ENCODE assay signal across 8 cellular contexts in the genomic region with DNA sequence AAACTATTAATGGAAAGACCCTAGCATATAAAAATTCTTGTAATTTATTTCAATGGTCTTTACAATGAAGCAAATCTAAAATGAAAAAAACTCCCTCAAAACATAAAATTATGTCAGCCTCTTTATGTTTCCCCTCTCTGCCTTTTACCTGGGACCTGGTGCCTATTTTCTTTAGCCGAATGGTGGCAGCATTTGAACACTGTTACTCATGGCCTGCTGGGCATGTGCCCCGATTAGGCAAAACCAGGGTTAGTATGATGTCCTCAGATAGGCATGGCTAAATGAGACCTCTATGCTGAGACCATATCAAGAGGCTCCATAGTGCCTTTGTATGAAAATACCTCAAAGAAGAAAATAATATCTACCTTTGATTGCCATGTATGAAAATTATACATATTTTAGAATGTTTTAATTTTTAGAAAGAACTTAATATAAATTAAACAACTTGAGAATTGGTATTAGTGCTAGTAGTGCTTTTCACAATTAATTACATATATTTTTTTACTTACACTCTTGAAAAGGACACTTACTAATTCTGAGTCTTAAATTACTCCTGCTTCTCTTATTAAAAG. TPM values are rescaled to one million over a fixed set of nuclear protein-coding genes. Genes with fewer than 3 reads are reported as not detected.
DNase-seq lines count a peak whose midpoint lies in the region; ATAC-seq, FAIRE-seq and TF ChIP-seq lines count a peak whose summit lies in the region.

No MANE protein-coding gene starts in this region.

- no peak overlapping the region for H2AFZ ChIP-seq in astrocyte (ENCODE audit: low read depth, low read length)

- no peaks in the 10 kb centered on the region for H3K27me3 ChIP-seq in cardiac muscle cell
- H3K27me3 ChIP-seq in right atrium auricular region = no peaks in the 10 kb centered on the region
- no peaks in the 10 kb centered on the region for H3K27me3 ChIP-seq in astrocyte (ENCODE audit: insufficient read depth, low read length)

- H4K20me1 ChIP-seq in astrocyte (ENCODE audit: insufficient read depth, low read length) = no peaks in the 10 kb centered on the region

- H3K4me3 Mint-ChIP-seq in astrocyte (ENCODE audit: unreplicated experiment) = no peak overlapping the region

- H3K27ac Mint-ChIP-seq in astrocyte (ENCODE audit: unreplicated experiment) = no peak overlapping the region

- no peaks in the 10 kb centered on the region for H3K79me2 ChIP-seq in astrocyte (ENCODE audit: insufficient read depth, low read length)

- H3K4me1 Mint-ChIP-seq in astrocyte (ENCODE audit: low read depth, unreplicated experiment) = peaks cover 5% of the 10 kb centered on the region

- DNase-seq in cardiac muscle cell (ENCODE audit: low read depth in 1 of 2, low spot score in 1 of 2) (peak; percentile 39 to 59), right atrium auricular region (ENCODE audit: low spot score) (no peak), NCI-H2171 treated with DMSO at 0.1 percent for 48 hours (lab: John Stamatoyannopoulos, UW) (peak; percentile 38), astrocyte (ENCODE audit: low read depth) (peak; percentile 23), myocyte (ENCODE audit: low read depth) (peak; percentile 68), MV-4-11 (lab: John Stamatoyannopoulos, UW) (no peak)

- H3K4me3 ChIP-seq in cardiac muscle cell = no peak overlapping the region
- no peak overlapping the region for H3K4me3 ChIP-seq in right atrium auricular region
- H3K4me3 ChIP-seq in astrocyte (ENCODE audit: insufficient read depth, low read depth, low read length) = no peak overlapping the region

- H3K36me3 ChIP-seq in cardiac muscle cell = no peaks in the 10 kb centered on the region
- H3K36me3 ChIP-seq in right atrium auricular region = no peaks in the 10 kb centered on the region
- no peaks in the 10 kb centered on the region for H3K36me3 ChIP-seq in astrocyte (ENCODE audit: insufficient read depth, low read length)

- H3K4me2 ChIP-seq in astrocyte (ENCODE audit: low read length) = no peak overlapping the region

- TF ChIP-seq CTCF in cardiac muscle cell (IDR thresholded peaks at IDR 0.05; ENCODE audit: low read depth, low read length) (peak; percentile 61), right atrium auricular region (IDR thresholded peaks at IDR 0.05) (peak in 1 of 2 donors; percentile 39), astrocyte (IDR thresholded peaks at IDR 0.05; ENCODE audit: insufficient read depth, low read depth, low read length) (peak; percentile 22)

- FAIRE-seq in astrocyte (lab: Jason Lieb, UNC) = no peak

- H3K9ac ChIP-seq in astrocyte (ENCODE audit: low read length) = no peak overlapping the region

- no peaks in the 10 kb centered on the region for H3K9me3 Mint-ChIP-seq in astrocyte (ENCODE audit: unreplicated experiment)

- no peaks in the 10 kb centered on the region for H3K4me1 ChIP-seq in cardiac muscle cell (ENCODE audit: low read depth)
- H3K4me1 ChIP-seq in right atrium auricular region = no peaks in the 10 kb centered on the region
- H3K4me1 ChIP-seq in astrocyte (ENCODE audit: insufficient read depth, low read length) = peaks cover 8% of the 10 kb centered on the region

- no peaks in the 10 kb centered on the region for H3K36me3 Mint-ChIP-seq in astrocyte (ENCODE audit: low read depth, unreplicated experiment)

- peak; percentile 62 for ATAC-seq in HG02610 (IDR thresholded peaks at IDR 0.05; ENCODE audit: unreplicated experiment)
- no peak for ATAC-seq in GM21737 (IDR thresholded peaks at IDR 0.05; ENCODE audit: unreplicated experiment)

- H3K27me3 Mint-ChIP-seq in astrocyte (ENCODE audit: low read depth, unreplicated experiment) = no peaks in the 10 kb centered on the region

- H3K27ac ChIP-seq in cardiac muscle cell (no peak overlapping the region), right atrium auricular region (no peak overlapping the region), astrocyte (ENCODE audit: low read depth, low read length) (no peak overlapping the region)

- H3K9me3 ChIP-seq in cardiac muscle cell (ENCODE audit: low read depth) (no peaks in the 10 kb centered on the region), right atrium auricular region (no peaks in the 10 kb centered on the region), astrocyte (ENCODE audit: insufficient read depth, low read depth, low read length) (no peaks in the 10 kb centered on the region)

RNA-seq across cellular contexts. Expression of a gene that starts 22.5 kb away (rescaled TPM):
- total RNA-seq in cardiac muscle cell (not detected in 2 replicates), right atrium auricular region (not detected), astrocyte (not detected in 2 replicates), myocyte (0.62 TPM in 1 of 2 replicates, not detected in the other)
- polyA plus RNA-seq in cardiac muscle cell = not detected in 2 replicates
- polyA plus RNA-seq in myocyte (2012) = 0.10 TPM

Comparison
In these comparisons a context has a peak if more than half of its experiments do, and no peak if none do; other contexts are left out.
1. DNase-seq: peak in cardiac muscle cell (2 of 2), NCI-H2171 treated with DMSO at 0.1 percent for 48 hours (single experiment), astrocyte (single experiment) and myocyte (single experiment); none in right atrium auricular region (single experiment) and MV-4-11 (single experiment).